ENCODE assay signal across 21 cellular contexts in the genomic region with DNA sequence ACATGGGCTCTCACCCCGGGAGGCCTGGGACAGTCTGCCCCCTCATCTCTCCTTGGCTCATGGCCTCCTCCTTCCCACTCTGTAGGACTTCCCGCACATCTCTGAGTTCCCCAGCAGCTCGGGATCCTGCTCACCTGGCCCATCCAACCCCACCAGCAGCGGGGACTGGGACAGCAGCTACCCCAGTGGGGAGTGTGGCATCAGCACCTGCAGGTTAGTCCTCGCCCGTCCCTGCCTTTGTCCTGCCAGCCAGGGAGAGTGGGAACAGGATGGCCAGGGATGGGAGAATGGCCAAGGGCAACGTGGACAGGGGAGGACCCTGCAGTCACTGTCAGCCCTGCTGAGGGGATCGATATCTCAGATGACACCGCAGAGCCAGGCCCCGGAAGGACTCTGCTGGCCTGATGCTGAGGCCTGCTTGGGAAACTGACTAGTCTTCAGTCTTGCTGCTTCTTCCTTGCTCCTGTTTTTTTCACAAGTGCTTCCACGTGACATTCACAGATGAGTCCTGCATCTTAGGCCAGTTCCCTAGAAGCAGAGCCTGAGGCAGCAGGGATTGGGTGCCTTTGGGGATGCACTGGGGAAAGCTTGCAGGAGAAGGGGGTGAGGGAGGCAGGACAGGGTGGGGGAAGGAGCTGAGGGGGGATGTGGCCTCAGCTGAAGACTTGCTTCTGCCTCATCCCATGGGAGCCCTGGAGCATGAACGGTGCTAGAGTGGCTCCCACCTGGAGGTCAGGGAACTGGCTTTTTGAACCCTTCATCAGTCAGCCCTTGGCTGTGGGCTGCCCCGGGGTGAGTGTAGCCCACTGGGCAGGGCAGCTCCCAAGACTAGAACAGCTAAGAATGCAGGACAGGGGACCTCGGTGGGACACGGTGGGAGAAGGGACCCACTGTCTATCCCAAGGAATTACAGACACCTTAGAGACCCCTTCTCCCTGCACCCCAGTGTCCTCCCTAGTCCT.
DNase-seq lines count a peak whose midpoint lies in the region; ATAC-seq and TF ChIP-seq lines count a peak whose summit lies in the region.
"Had no signal": no experiment of that assay in that cellular context is flagged by ENCODE, and none has a peak within 500 bp of the region (broad histone marks: within the 10 kb centered on the region; RNA-seq: fewer than 3 reads in every experiment).

No MANE protein-coding gene starts in this region.

- H3K27ac ChIP-seq in right atrium auricular region (no peak overlapping the region), upper lobe of right lung (no peak overlapping the region)
- H3K27ac ChIP-seq: epithelial cell of prostate, foreskin keratinocyte, hepatocyte, RWPE1, upper lobe of left lung had no signal

- peaks cover 11% of the 10 kb centered on the region for H3K4me1 Mint-ChIP-seq in HFFc6 (ENCODE audit: low read depth)

- H3K4me3 ChIP-seq in right atrium auricular region (no peak overlapping the region), Loucy (ENCODE audit: low read length, poor library complexity, severe bottlenecking) (no peak overlapping the region), upper lobe of right lung (no peak overlapping the region)
- H3K4me3 ChIP-seq: hepatocyte, upper lobe of left lung had no signal

- no peaks in the 10 kb centered on the region for H3K27me3 ChIP-seq in right atrium auricular region
- H3K27me3 ChIP-seq in Loucy (ENCODE audit: insufficient read depth, low read length, poor library complexity, severe bottlenecking) = no peaks in the 10 kb centered on the region
- H3K27me3 ChIP-seq in upper lobe of right lung = no peaks in the 10 kb centered on the region
- H3K27me3 ChIP-seq: hepatocyte, upper lobe of left lung had no signal

- no peaks in the 10 kb centered on the region for H3K79me2 ChIP-seq in Loucy (ENCODE audit: insufficient read depth, low read length)
- H3K79me2 ChIP-seq: hepatocyte had no signal

- H3K36me3 Mint-ChIP-seq in HFFc6 (ENCODE audit: low read depth) = peaks cover 16% of the 10 kb centered on the region

- peaks cover 16% of the 10 kb centered on the region for H3F3A ChIP-seq in Loucy (ENCODE audit: low read depth)

- H3K27me3 Mint-ChIP-seq in HFFc6 (ENCODE audit: insufficient read depth) = peaks cover 4% of the 10 kb centered on the region

- no peak overlapping the region for H3K4me3 Mint-ChIP-seq in HFFc6
- H3K4me3 Mint-ChIP-seq: activated naive CD4-positive, alpha-beta T cell treated with anti-CD3 and anti-CD28 coated beads for 36 hours had no signal

- peaks cover under 1% of the 10 kb centered on the region; the same call in 1 of the 2 replicates for H3K9me3 Mint-ChIP-seq in HFFc6
- H3K9me3 Mint-ChIP-seq: activated naive CD4-positive, alpha-beta T cell treated with anti-CD3 and anti-CD28 coated beads for 36 hours had no signal

- H4K20me1 ChIP-seq in Loucy (ENCODE audit: insufficient read depth, low read length, poor library complexity, severe bottlenecking) = no peaks in the 10 kb centered on the region

- no peak overlapping the region for H2AFZ ChIP-seq in Loucy (ENCODE audit: low read length)
- H2AFZ ChIP-seq: hepatocyte had no signal

- H3K4me1 ChIP-seq in right atrium auricular region = no peaks in the 10 kb centered on the region
- H3K4me1 ChIP-seq in Loucy (ENCODE audit: insufficient read depth, low read length, poor library complexity, severe bottlenecking) = peaks cover 43% of the 10 kb centered on the region
- peaks cover 3% of the 10 kb centered on the region for H3K4me1 ChIP-seq in upper lobe of right lung
- H3K4me1 ChIP-seq: foreskin keratinocyte had no signal

- H3K4me2 ChIP-seq in Loucy (ENCODE audit: low read depth, low read length, poor library complexity, severe bottlenecking) = no peak overlapping the region
- H3K4me2 ChIP-seq: hepatocyte had no signal

- H3K9me3 ChIP-seq in right atrium auricular region (no peaks in the 10 kb centered on the region), Loucy (ENCODE audit: insufficient read depth, low read depth, low read length) (no peaks in the 10 kb centered on the region), upper lobe of right lung (no peaks in the 10 kb centered on the region)
- H3K9me3 ChIP-seq: upper lobe of left lung had no signal

- H3K36me3 ChIP-seq in right atrium auricular region (no peaks in the 10 kb centered on the region), Loucy (ENCODE audit: insufficient read depth, low read length) (no peaks in the 10 kb centered on the region), upper lobe of right lung (no peaks in the 10 kb centered on the region)

- TF ChIP-seq POLR2A in erythroblast (IDR thresholded peaks at IDR 0.05; ENCODE audit: low read length) = no peak

- H3K27ac Mint-ChIP-seq in HFFc6 = no peak overlapping the region; the same call in 1 of the 2 replicates
- H3K27ac Mint-ChIP-seq: activated naive CD4-positive, alpha-beta T cell treated with anti-CD3 and anti-CD28 coated beads for 36 hours had no signal

- intact Hi-C loops in Right ventricle myocardium inferior (cut with DNase I) (no loop called here), upper lobe of right lung (cut with DNase I) (no loop called here)

- TF ChIP-seq CTCF in right atrium auricular region (IDR thresholded peaks at IDR 0.05) (no peak), Loucy (conservative IDR thresholded peaks at IDR 0.05; ENCODE audit: low read length) (no peak), upper lobe of right lung (IDR thresholded peaks at IDR 0.05) (no peak), HFFc6 (IDR thresholded peaks at IDR 0.05) (no peak)

- peak; percentile 36 for DNase-seq in right atrium auricular region (ENCODE audit: low spot score)
- no peak for DNase-seq in Right ventricle myocardium inferior (ENCODE audit: missing footprints)
- peak; percentile 74 for DNase-seq in mesenteric fat pad (ENCODE audit: low spot score)
- peak; percentile 48 for DNase-seq in upper lobe of right lung
- no peak for DNase-seq in HFFc6
- DNase-seq in NCI-H1092 (lab: John Stamatoyannopoulos, UW) = no peak
- no peak for DNase-seq in erythroblast (lab: John Stamatoyannopoulos, UW)
- DNase-seq: activated naive CD4-positive, alpha-beta T cell treated with anti-CD3 and anti-CD28 coated beads for 36 hours; COR-L47; foreskin keratinocyte; H7; kidney; mammary epithelial cell; NCI-H1417 treated with DMSO at 0.1 percent for 48 hours; NCI-H526 treated with DMSO at 0.1 percent for 48 hours; stimulated activated CD4-positive, alpha-beta T cell treated with anti-CD3 and anti-CD28 coated beads, Interleukin-1b, Interleukin-23, amount 100 ng/mL, for 48 hours; upper lobe of left lung had no signal

- ATAC-seq in Right ventricle myocardium inferior (no peak), upper lobe of right lung (no peak)
- ATAC-seq: foreskin keratinocyte had no signal

- H3K9ac ChIP-seq in Loucy (ENCODE audit: low read depth, low read length, poor library complexity, severe bottlenecking) = peak overlapping the region; percentile 87

- no peaks in the 10 kb centered on the region for H3K9me2 ChIP-seq in Loucy (replicated peaks; ENCODE audit: low read depth, low read length)

Comparison
In these comparisons a context has a peak if more than half of its experiments do, and no peak if none do; other contexts are left out.
1. DNase-seq: peak in right atrium auricular region (single experiment), mesenteric fat pad (single experiment) and upper lobe of right lung (single experiment); none in Right ventricle myocardium inferior (single experiment), HFFc6 (single experiment), NCI-H1092 (single experiment) and erythroblast (0 of 2).